ENCODE assay signal across 6 cellular contexts in the genomic region with DNA sequence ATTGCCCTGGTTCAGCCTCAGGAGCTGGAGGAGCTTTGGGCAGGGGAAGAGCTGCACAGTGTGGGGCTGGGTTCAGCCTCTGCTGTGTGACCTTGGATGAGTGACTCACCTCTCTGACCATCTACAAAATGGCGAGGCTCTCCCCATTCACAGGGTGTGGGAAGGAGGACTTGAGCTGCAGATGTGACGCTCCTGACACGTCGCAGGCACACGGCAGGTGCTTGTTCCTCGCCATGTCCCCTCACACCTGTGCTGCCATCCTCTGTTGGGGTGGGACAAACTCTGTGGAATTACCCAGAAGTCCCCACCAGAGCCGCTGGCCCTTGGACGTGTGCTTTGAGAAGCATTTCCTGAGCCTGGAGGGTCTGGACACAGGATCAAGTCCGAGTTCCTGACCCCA. TPM values are rescaled to one million over a fixed set of nuclear protein-coding genes. Genes with fewer than 3 reads are reported as not detected.
DNase-seq lines count a peak whose midpoint lies in the region; FAIRE-seq and TF ChIP-seq lines count a peak whose summit lies in the region.
"Not testable (repeated sequence)": the region's sequence is repeated elsewhere in the genome, so short reads cannot be mapped to it uniquely, and the experiment has no call there.
"Had no signal": no experiment of that assay in that cellular context is flagged by ENCODE, and none has a peak within 500 bp of the region (broad histone marks: within the 10 kb centered on the region; RNA-seq: fewer than 3 reads in every experiment).

No MANE protein-coding gene starts in this region.

- not testable (repeated sequence) for H3K27me3 ChIP-seq in bronchial epithelial cell (ENCODE audit: control insufficient read depth, insufficient read depth, low read length); sigmoid colon

- peak overlapping the region; percentile 92 to 94 (median 94) for H3K27ac ChIP-seq in sigmoid colon

- TF ChIP-seq CTCF in bronchial epithelial cell (IDR thresholded peaks at IDR 0.05; ENCODE audit: insufficient read depth, low read length, severe bottlenecking); sigmoid colon (IDR thresholded peaks at IDR 0.05): not testable (repeated sequence)

- WGBS in sigmoid colon, 2 donors, result 81 to 83% methylated on average over 9 of the region's 9 CpGs

- H3K36me3 ChIP-seq in bronchial epithelial cell (ENCODE audit: control insufficient read depth, insufficient read depth, low read length); sigmoid colon: not testable (repeated sequence)

- H3K4me3 ChIP-seq in bronchial epithelial cell (ENCODE audit: low read depth, low read length); sigmoid colon: not testable (repeated sequence)

- H3K9me3 ChIP-seq in sigmoid colon, result not testable (repeated sequence)

- peaks cover 3 to 59% (median 44%) of the 10 kb centered on the region in 4 donors for H3K4me1 ChIP-seq in sigmoid colon

- not testable (repeated sequence) for TF ChIP-seq POLR2A in sigmoid colon (IDR thresholded peaks at IDR 0.05)

- not testable (repeated sequence) for DNase-seq in bronchial epithelial cell (ENCODE audit: low read depth); sigmoid colon

- intact Hi-C loops in sigmoid colon (cut with DNase I), result not testable (repeated sequence)

- not testable (repeated sequence) for TF ChIP-seq EP300 in sigmoid colon (IDR thresholded peaks at IDR 0.05)

- FAIRE-seq in bronchial epithelial cell (lab: Jason Lieb, UNC), result peak; percentile 99

RNA-seq across cellular contexts. Expression of a gene that starts 1.0 kb away (rescaled TPM):
- total RNA-seq in bronchial epithelial cell (not detected in 2 replicates), sigmoid colon (1 to 10 TPM in 1 of 4 donors, not detected in 3; 1.1 TPM)
- polyA plus RNA-seq in sigmoid colon, result under 1 TPM in 1 of 3 donors, not detected in 2; 0.13 TPM
- total RNA-seq: activated CD4-positive, alpha-beta memory T cell treated with anti-CD3 and anti-CD28 coated beads for 36 hours; cerebellum had no signal
- polyA plus RNA-seq: IgD-negative memory B cell had no signal

RNA-seq across cellular contexts. Expression of a gene that starts 3.0 kb away (rescaled TPM):
- total RNA-seq in bronchial epithelial cell (under 0.01 TPM in 1 of 2 replicates, not detected in the other), sigmoid colon (100 to 1,000 TPM in 2 of 4 donors, 10 to 100 TPM in 2; 44.4 to 224 (median 86.3) TPM)
- polyA plus RNA-seq in sigmoid colon, result 10 to 100 TPM in 1 of 3 donors, 1 to 10 TPM in 2; 6.7 to 22.7 (median 7.2) TPM
- total RNA-seq: activated CD4-positive, alpha-beta memory T cell treated with anti-CD3 and anti-CD28 coated beads for 36 hours had no signal
- polyA plus RNA-seq: IgD-negative memory B cell had no signal

RNA-seq across cellular contexts. Expression of a gene that starts 16.8 kb away (rescaled TPM):
- not detected in 2 replicates for total RNA-seq in bronchial epithelial cell
- total RNA-seq in sigmoid colon, result not detected
- polyA plus RNA-seq in sigmoid colon, result under 1 TPM in 1 of 3 donors, not detected in 2; under 0.01 TPM
- total RNA-seq: activated CD4-positive, alpha-beta memory T cell treated with anti-CD3 and anti-CD28 coated beads for 36 hours had no signal
- polyA plus RNA-seq: adipose tissue, IgD-negative memory B cell had no signal

RNA-seq across cellular contexts. Expression of a gene that starts 22.7 kb away (rescaled TPM):
- total RNA-seq in bronchial epithelial cell (under 0.01 and 0.26 TPM in 2 replicates), sigmoid colon (under 1 TPM in 3 of 4 donors, not detected in 1; 0.28 to 0.71 (median 0.33) TPM)
- under 1 TPM in 1 of 3 donors, not detected in 2; 0.04 TPM for polyA plus RNA-seq in sigmoid colon
- total RNA-seq: activated CD4-positive, alpha-beta memory T cell treated with anti-CD3 and anti-CD28 coated beads for 36 hours had no signal
- polyA plus RNA-seq: IgD-negative memory B cell had no signal

RNA-seq across cellular contexts. Expression of a gene that starts 45.0 kb away (rescaled TPM):
- total RNA-seq in bronchial epithelial cell (33.7 and 34.3 TPM in 2 replicates), sigmoid colon (10 to 100 TPM; 22.1 to 38.5 (median 26.5) TPM)
- 10 to 100 TPM; 17.4 to 38.7 (median 18.3) TPM for polyA plus RNA-seq in sigmoid colon

Comparison
In these comparisons a context has a peak if more than half of its experiments do, and no peak if none do; other contexts are left out.
1. RNA of a gene that starts 3.0 kb away (total RNA-seq): 44.4 to 224 TPM in sigmoid colon; under 0.01 TPM in bronchial epithelial cell; every median in the first group is over 10 times any median in the second.